In genomic region chr21:32018381-32018780, GRCh38 we compare ENCODE assay signal across 1 cellular context.
TF ChIP-seq lines count a peak whose summit lies in the region.

No MANE protein-coding gene starts in this region.

TF ChIP-seq in HepG2, 621 proteins besides CTCF, POLR2A, EP300 and RAD21 (continued from another document):
- TF ChIP-seq AKNA (CRISPR knock-in tag; IDR thresholded peaks at IDR 0.05; ENCODE audit: borderline replicate concordance): no peak
- TF ChIP-seq HNF4A (CRISPR knock-in tag; IDR thresholded peaks at IDR 0.05): peak; percentile 67
- no peak for TF ChIP-seq FOXO4 (CRISPR knock-in tag; conservative IDR thresholded peaks at IDR 0.05)
- TF ChIP-seq ZBTB49 (CRISPR knock-in tag; IDR thresholded peaks at IDR 0.05; ENCODE audit: borderline replicate concordance): no peak
- no peak for TF ChIP-seq ATF1 (CRISPR knock-in tag; IDR thresholded peaks at IDR 0.05)
- peak; percentile 81; the same call in 1 of the 2 replicates for TF ChIP-seq ZNF564 (CRISPR knock-in tag; IDR thresholded peaks at IDR 0.05)
- TF ChIP-seq NKX3-1 (CRISPR knock-in tag; IDR thresholded peaks at IDR 0.05): no peak
- no peak for TF ChIP-seq ZNF607 (CRISPR knock-in tag; IDR thresholded peaks at IDR 0.05; ENCODE audit: borderline replicate concordance)
- no peak for TF ChIP-seq YEATS4 (CRISPR knock-in tag; IDR thresholded peaks at IDR 0.05; ENCODE audit: borderline replicate concordance)
- no peak for TF ChIP-seq TCF7L2 (IDR thresholded peaks at IDR 0.05; ENCODE audit: low read depth, low read length)
- no peak for TF ChIP-seq HCFC1 (IDR thresholded peaks at IDR 0.05; ENCODE audit: low read depth, low read length)
